ENCODE assay signal across 8 cellular contexts in genomic region chr1:100353988-100354387, GRCh38. TPM values are rescaled to one million over a fixed set of nuclear protein-coding genes. Genes with fewer than 3 reads are reported as not detected.
DNase-seq lines count a peak whose midpoint lies in the region; ATAC-seq and TF ChIP-seq lines count a peak whose summit lies in the region.

No MANE protein-coding gene starts in this region.

- peak overlapping the region; percentile 92 for H3K4me3 Mint-ChIP-seq in activated naive CD4-positive, alpha-beta T cell treated with anti-CD3 and anti-CD28 coated beads, Interleukin-2, amount 10 ng/mL, durations not matched to agents 7 days and 5 days
- peak overlapping the region; percentile 93 for H3K4me3 Mint-ChIP-seq in T-helper 2 cell treated with Interferon-gamma antibody and Interleukin-4, amounts not matched to agents 5 μg/mL and 100 μg/mL, for 36 hours

- H3K36me3 Mint-ChIP-seq in activated naive CD4-positive, alpha-beta T cell treated with anti-CD3 and anti-CD28 coated beads, Interleukin-2, amount 10 ng/mL, durations not matched to agents 7 days and 5 days = peaks cover 52% of the 10 kb centered on the region
- peaks cover 16 to 33% of the 10 kb centered on the region in 2 donors for H3K36me3 Mint-ChIP-seq in activated naive CD4-positive, alpha-beta T cell treated with anti-CD3 and anti-CD28 coated beads, Interleukin-2, amount 50 U/mL, for 72 hours
- peaks cover 43% of the 10 kb centered on the region for H3K36me3 Mint-ChIP-seq in T-helper 2 cell treated with Interferon-gamma antibody and Interleukin-4, amounts not matched to agents 5 μg/mL and 100 μg/mL, for 36 hours (ENCODE audit: low read depth)

- H3K9me3 Mint-ChIP-seq in activated naive CD4-positive, alpha-beta T cell treated with anti-CD3 and anti-CD28 coated beads, Interleukin-2, amount 10 ng/mL, durations not matched to agents 7 days and 5 days = no peaks in the 10 kb centered on the region
- H3K9me3 Mint-ChIP-seq in activated naive CD4-positive, alpha-beta T cell treated with anti-CD3 and anti-CD28 coated beads, Interleukin-2, amount 50 U/mL, for 72 hours = no peaks in the 10 kb centered on the region
- H3K9me3 Mint-ChIP-seq in T-helper 2 cell treated with Interferon-gamma antibody and Interleukin-4, amounts not matched to agents 5 μg/mL and 100 μg/mL, for 36 hours = no peaks in the 10 kb centered on the region

- CTCF ChIA-PET in activated naive CD4-positive, alpha-beta T cell treated with anti-CD3 and anti-CD28 coated beads, Interleukin-2, amount 10 ng/mL, durations not matched to agents 7 days and 5 days (lab: Charles Lee) = interaction anchor here (0.9 to 3.4 kb wide), 6 partner anchors 10 to 107 kb away, joined by 3 to 25 read pairs (median 5); no protein-coding TSS in a partner anchor

- no peak for DNase-seq in activated naive CD4-positive, alpha-beta T cell treated with anti-CD3 and anti-CD28 coated beads, Interleukin-2, amount 10 ng/mL, durations not matched to agents 7 days and 5 days
- no peak for DNase-seq in activated naive CD4-positive, alpha-beta T cell treated with anti-CD3 and anti-CD28 coated beads, Interleukin-2, amount 50 U/mL, for 72 hours (ENCODE audit: low spot score in 2 of 2)
- no peak for DNase-seq in T-helper 2 cell treated with Interferon-gamma antibody and Interleukin-4, amounts not matched to agents 5 μg/mL and 100 μg/mL, for 36 hours (ENCODE audit: low spot score)
- peak; percentile 17 for DNase-seq in iPS-NIHi11 (ENCODE audit: low spot score)
- DNase-seq in tibial artery = no peak
- DNase-seq in Kasumi-1 (lab: John Stamatoyannopoulos, UW) = no peak
- DNase-seq in germinal center (ENCODE audit: low spot score) = no peak

- no peak for TF ChIP-seq CTCF in tibial artery (IDR thresholded peaks at IDR 0.05)

- no peaks in the 10 kb centered on the region for H3K9me3 ChIP-seq in tibial artery

- no peak overlapping the region for H3K27ac ChIP-seq in tibial artery

- H3K27ac Mint-ChIP-seq in activated naive CD4-positive, alpha-beta T cell treated with anti-CD3 and anti-CD28 coated beads, Interleukin-2, amount 10 ng/mL, durations not matched to agents 7 days and 5 days = peak overlapping the region; percentile 94
- peak overlapping the region in 1 of 2 donors; percentile 95 for H3K27ac Mint-ChIP-seq in activated naive CD4-positive, alpha-beta T cell treated with anti-CD3 and anti-CD28 coated beads, Interleukin-2, amount 50 U/mL, for 72 hours
- H3K27ac Mint-ChIP-seq in T-helper 2 cell treated with Interferon-gamma antibody and Interleukin-4, amounts not matched to agents 5 μg/mL and 100 μg/mL, for 36 hours = peak overlapping the region; percentile 83

- no peaks in the 10 kb centered on the region for H3K36me3 ChIP-seq in tibial artery

- peak overlapping the region; percentile 80 to 92 for H3K4me3 ChIP-seq in tibial artery

- ATAC-seq in activated naive CD4-positive, alpha-beta T cell treated with anti-CD3 and anti-CD28 coated beads, Interleukin-2, amount 50 U/mL, for 72 hours = no peak
- ATAC-seq in GM18511 (IDR thresholded peaks at IDR 0.05; ENCODE audit: unreplicated experiment) = no peak

- H3K4me1 Mint-ChIP-seq in activated naive CD4-positive, alpha-beta T cell treated with anti-CD3 and anti-CD28 coated beads, Interleukin-2, amount 10 ng/mL, durations not matched to agents 7 days and 5 days = peaks cover 53% of the 10 kb centered on the region
- H3K4me1 Mint-ChIP-seq in T-helper 2 cell treated with Interferon-gamma antibody and Interleukin-4, amounts not matched to agents 5 μg/mL and 100 μg/mL, for 36 hours (ENCODE audit: low read depth) = peaks cover 44% of the 10 kb centered on the region

- no peaks in the 10 kb centered on the region for H3K27me3 ChIP-seq in tibial artery

- intact Hi-C loops in tibial artery (cut with DNase I; ENCODE audit: low total_unique reads) = loop anchor here (5.0 kb wide), 1 partner anchor 87 kb away; the partner anchor contains the start of gene RTCA

- H3K27me3 Mint-ChIP-seq in activated naive CD4-positive, alpha-beta T cell treated with anti-CD3 and anti-CD28 coated beads, Interleukin-2, amount 10 ng/mL, durations not matched to agents 7 days and 5 days = peaks cover 3% of the 10 kb centered on the region
- H3K27me3 Mint-ChIP-seq in T-helper 2 cell treated with Interferon-gamma antibody and Interleukin-4, amounts not matched to agents 5 μg/mL and 100 μg/mL, for 36 hours (ENCODE audit: low read depth) = no peaks in the 10 kb centered on the region

- H3K4me1 ChIP-seq in tibial artery = peaks cover 0 to 14% (median under 1%) of the 10 kb centered on the region in 4 donors

RNA-seq across cellular contexts. Expression of gene CDC14A, which starts 1.7 kb away (rescaled TPM):
- 10 to 100 TPM; 13.0 to 16.0 TPM for total RNA-seq in activated naive CD4-positive, alpha-beta T cell treated with anti-CD3 and anti-CD28 coated beads, Interleukin-2, amount 50 U/mL, for 72 hours
